ENCODE assay signal across 2 cellular contexts in the genomic region with DNA sequence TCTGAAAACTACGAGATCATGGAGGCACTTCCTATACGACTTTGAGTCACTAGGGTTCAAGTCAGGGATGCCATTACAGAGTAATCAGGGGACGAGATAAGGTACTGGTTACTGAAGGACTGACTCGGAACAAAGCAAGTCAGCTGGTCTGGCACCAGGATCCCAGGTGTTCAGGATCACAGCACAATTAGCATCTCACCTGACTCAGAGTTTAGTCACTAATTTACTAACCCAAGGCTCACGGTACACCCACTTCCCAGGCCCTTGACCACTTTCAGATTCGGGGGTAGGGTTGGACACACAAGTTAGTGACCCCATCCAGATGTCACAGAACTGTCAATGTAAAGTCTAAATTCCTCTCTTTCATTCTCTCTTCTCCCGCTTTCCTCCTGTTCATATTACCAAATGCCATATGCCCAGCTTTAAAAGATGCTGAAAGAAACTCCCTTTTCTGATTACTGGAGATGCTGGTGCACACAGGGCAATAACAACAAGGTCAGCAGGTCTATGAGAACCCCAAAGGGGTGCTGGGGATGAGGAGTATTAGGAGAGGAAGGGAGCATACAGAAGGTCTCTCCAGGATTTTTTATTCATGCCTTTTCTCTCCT.
TF ChIP-seq lines count a peak whose summit lies in the region.

No MANE protein-coding gene starts in this region.

TF ChIP-seq in SK-N-SH, 30 proteins besides CTCF, POLR2A, EP300 and RAD21:
- TF ChIP-seq NFIC (IDR thresholded peaks at IDR 0.05; ENCODE audit: borderline replicate concordance) (no peak), GABPA (IDR thresholded peaks at IDR 0.05; ENCODE audit: low read depth) (no peak), FOXM1 (IDR thresholded peaks at IDR 0.05; ENCODE audit: low read depth) (no peak), RXRA (IDR thresholded peaks at IDR 0.05; ENCODE audit: borderline replicate concordance, low read depth) (no peak), JUND (IDR thresholded peaks at IDR 0.05) (no peak), GATA2 (CRISPR knock-in tag; IDR thresholded peaks at IDR 0.05) (no peak), ELF1 (IDR thresholded peaks at IDR 0.05) (no peak), CHD2 (IDR thresholded peaks at IDR 0.05; ENCODE audit: low read length, partially characterized antibody) (no peak), MEF2A (IDR thresholded peaks at IDR 0.05; ENCODE audit: borderline replicate concordance, low read depth) (no peak)

TF ChIP-seq in SK-N-SH treated with all-trans-retinoic acid at 6 μM for 48 hours, 23 proteins besides CTCF, POLR2A, EP300 and RAD21:
- TF ChIP-seq TOX (CRISPR knock-in tag; IDR thresholded peaks at IDR 0.05; ENCODE audit: borderline replicate concordance): no peak
- TF ChIP-seq, protein P1, sequence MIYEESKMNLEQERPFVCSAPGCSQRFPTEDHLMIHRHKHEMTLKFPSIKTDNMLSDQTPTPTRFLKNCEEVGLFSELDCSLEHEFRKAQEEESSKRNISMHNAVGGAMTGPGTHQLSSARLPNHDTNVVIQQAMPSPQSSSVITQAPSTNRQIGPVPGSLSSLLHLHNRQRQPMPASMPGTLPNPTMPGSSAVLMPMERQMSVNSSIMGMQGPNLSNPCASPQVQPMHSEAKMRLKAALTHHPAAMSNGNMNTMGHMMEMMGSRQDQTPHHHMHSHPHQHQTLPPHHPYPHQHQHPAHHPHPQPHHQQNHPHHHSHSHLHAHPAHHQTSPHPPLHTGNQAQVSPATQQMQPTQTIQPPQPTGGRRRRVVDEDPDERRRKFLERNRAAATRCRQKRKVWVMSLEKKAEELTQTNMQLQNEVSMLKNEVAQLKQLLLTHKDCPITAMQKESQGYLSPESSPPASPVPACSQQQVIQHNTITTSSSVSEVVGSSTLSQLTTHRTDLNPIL (CRISPR knock-in tag; IDR thresholded peaks at IDR 0.05; ENCODE audit: low read depth): no peak
- no peak for TF ChIP-seq BACH2 (CRISPR knock-in tag; IDR thresholded peaks at IDR 0.05; ENCODE audit: borderline replicate concordance)
- no peak for TF ChIP-seq ZNF8 (CRISPR knock-in tag; IDR thresholded peaks at IDR 0.05)
- TF ChIP-seq ARNTL (CRISPR knock-in tag; IDR thresholded peaks at IDR 0.05; ENCODE audit: borderline replicate concordance, low read depth): no peak
- TF ChIP-seq ZFP30 (CRISPR knock-in tag; IDR thresholded peaks at IDR 0.05): no peak
- no peak for TF ChIP-seq ZC3H10 (CRISPR knock-in tag; IDR thresholded peaks at IDR 0.05)
- no peak for TF ChIP-seq ESRRG (CRISPR knock-in tag; IDR thresholded peaks at IDR 0.05)
- TF ChIP-seq ZNF565 (CRISPR knock-in tag; conservative IDR thresholded peaks at IDR 0.05; ENCODE audit: low read depth): no peak
- TF ChIP-seq, protein P2, sequence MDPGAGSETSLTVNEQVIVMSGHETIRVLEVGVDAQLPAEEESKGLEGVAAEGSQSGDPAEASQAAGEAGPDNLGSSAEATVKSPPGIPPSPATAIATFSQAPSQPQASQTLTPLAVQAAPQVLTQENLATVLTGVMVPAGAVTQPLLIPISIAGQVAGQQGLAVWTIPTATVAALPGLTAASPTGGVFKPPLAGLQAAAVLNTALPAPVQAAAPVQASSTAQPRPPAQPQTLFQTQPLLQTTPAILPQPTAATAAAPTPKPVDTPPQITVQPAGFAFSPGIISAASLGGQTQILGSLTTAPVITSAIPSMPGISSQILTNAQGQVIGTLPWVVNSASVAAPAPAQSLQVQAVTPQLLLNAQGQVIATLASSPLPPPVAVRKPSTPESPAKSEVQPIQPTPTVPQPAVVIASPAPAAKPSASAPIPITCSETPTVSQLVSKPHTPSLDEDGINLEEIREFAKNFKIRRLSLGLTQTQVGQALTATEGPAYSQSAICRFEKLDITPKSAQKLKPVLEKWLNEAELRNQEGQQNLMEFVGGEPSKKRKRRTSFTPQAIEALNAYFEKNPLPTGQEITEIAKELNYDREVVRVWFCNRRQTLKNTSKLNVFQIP (CRISPR knock-in tag; IDR thresholded peaks at IDR 0.05; ENCODE audit: borderline replicate concordance, low read depth): no peak
- TF ChIP-seq TCF4 (CRISPR knock-in tag; IDR thresholded peaks at IDR 0.05; ENCODE audit: borderline replicate concordance): no peak
- TF ChIP-seq ZNF70 (CRISPR knock-in tag; IDR thresholded peaks at IDR 0.05): no peak
- TF ChIP-seq PPARA (CRISPR knock-in tag; IDR thresholded peaks at IDR 0.05; ENCODE audit: borderline replicate concordance): no peak
- TF ChIP-seq GLIS3 (CRISPR knock-in tag; IDR thresholded peaks at IDR 0.05): no peak
